In the genomic region with DNA sequence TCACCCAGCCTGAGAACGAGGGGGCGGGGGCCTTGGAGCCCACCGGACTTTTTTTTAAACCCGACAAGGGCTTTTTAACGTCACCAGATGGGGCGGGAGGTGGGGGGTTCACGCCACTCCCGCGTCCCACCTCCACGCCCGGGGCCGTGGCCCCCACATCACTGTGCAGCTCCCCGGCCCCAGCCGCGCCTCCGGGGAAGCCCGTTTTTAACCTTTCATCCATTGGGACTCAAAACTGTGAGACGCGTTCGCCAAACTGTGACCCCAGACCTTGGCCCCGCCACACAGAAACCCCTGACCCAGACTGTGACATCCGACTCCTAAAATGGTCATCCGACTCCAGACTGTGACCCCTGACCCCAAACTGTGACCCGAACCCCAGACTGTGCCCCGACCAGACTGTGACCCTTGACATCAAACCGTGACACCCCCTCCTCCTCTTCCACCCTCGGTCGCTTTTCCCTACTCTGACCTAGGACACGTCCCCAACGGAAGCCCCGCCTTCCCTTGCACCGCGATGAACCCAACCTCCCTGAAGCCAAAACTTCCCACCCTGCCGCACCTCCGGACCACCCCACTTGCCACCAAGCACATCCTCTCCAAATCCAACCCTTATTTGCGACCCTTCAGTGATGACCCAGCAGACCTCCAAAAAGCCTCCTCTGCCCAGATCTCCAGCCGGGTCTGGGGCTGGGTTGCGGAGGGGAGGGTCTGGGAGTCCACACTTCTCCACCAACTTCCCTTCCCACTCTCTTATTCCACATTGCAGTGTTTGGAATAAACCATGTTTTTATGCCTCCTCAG, we compare ENCODE assay signal across 1 cellular context.
TF ChIP-seq lines count a peak whose summit lies in the region.

No MANE protein-coding gene starts in this region.

TF ChIP-seq in IMR-90, 13 proteins besides CTCF, POLR2A, EP300 and RAD21:
- TF ChIP-seq MXI1 (IDR thresholded peaks at IDR 0.05; ENCODE audit: borderline replicate concordance, low read depth, low read length), result no peak
- no peak for TF ChIP-seq CEBPB (IDR thresholded peaks at IDR 0.05; ENCODE audit: low read depth, low read length)
- TF ChIP-seq SMC3 (IDR thresholded peaks at IDR 0.05; ENCODE audit: low read depth, low read length), result no peak
- TF ChIP-seq BHLHE40 (IDR thresholded peaks at IDR 0.05; ENCODE audit: low read depth, low read length), result no peak
- no peak for TF ChIP-seq RFX5 (IDR thresholded peaks at IDR 0.05; ENCODE audit: low read depth, low read length)
- TF ChIP-seq, protein P1, sequence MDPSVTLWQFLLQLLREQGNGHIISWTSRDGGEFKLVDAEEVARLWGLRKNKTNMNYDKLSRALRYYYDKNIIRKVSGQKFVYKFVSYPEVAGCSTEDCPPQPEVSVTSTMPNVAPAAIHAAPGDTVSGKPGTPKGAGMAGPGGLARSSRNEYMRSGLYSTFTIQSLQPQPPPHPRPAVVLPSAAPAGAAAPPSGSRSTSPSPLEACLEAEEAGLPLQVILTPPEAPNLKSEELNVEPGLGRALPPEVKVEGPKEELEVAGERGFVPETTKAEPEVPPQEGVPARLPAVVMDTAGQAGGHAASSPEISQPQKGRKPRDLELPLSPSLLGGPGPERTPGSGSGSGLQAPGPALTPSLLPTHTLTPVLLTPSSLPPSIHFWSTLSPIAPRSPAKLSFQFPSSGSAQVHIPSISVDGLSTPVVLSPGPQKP (IDR thresholded peaks at IDR 0.05; ENCODE audit: borderline replicate concordance, low read depth, low read length), result no peak
- no peak for TF ChIP-seq MAZ (IDR thresholded peaks at IDR 0.05; ENCODE audit: borderline replicate concordance, low read depth, low read length)
- no peak for TF ChIP-seq NFE2L2 (IDR thresholded peaks at IDR 0.05; ENCODE audit: low read depth, low read length)
- no peak for TF ChIP-seq RCOR1 (IDR thresholded peaks at IDR 0.05; ENCODE audit: insufficient replicate concordance, low read length)
- no peak for TF ChIP-seq USF2 (IDR thresholded peaks at IDR 0.05; ENCODE audit: low read depth, low read length)
- no peak for TF ChIP-seq FOS (IDR thresholded peaks at IDR 0.05; ENCODE audit: low read depth, low read length)
